ENCODE assay signal across 17 cellular contexts in genomic region chr5:58455495-58455894, GRCh38. TPM values are rescaled to one million over a fixed set of nuclear protein-coding genes. Genes with fewer than 3 reads are reported as not detected.
DNase-seq lines count a peak whose midpoint lies in the region; ATAC-seq lines count a peak whose summit lies in the region.
"Had no signal": no experiment of that assay in that cellular context is flagged by ENCODE, and none has a peak within 500 bp of the region (broad histone marks: within the 10 kb centered on the region; RNA-seq: fewer than 3 reads in every experiment).

No MANE protein-coding gene starts in this region.

- H3K27me3 ChIP-seq in SJSA1 (replicated peaks): no peaks in the 10 kb centered on the region
- H3K27me3 ChIP-seq in effector memory CD4-positive, alpha-beta T cell (replicated peaks; ENCODE audit: control insufficient read depth, insufficient read depth, low read length, poor library complexity, severe bottlenecking): no peaks in the 10 kb centered on the region
- H3K27me3 ChIP-seq: pancreas had no signal

- in situ Hi-C loops in ACHN (cut with HindIII; ENCODE audit: low pct_ligation_motif_present, low pct_unique_long_range_greater_than_20kb, low sequenced_read_pairs): loop anchor here (25.0 kb wide), 1 partner anchor 668 kb away; no protein-coding TSS in a partner anchor

- DNase-seq in ACHN: peak; percentile 33
- no peak for DNase-seq in SJSA1 (ENCODE audit: low read depth in 1 of 2, low spot score in 2 of 2)
- no peak for DNase-seq in epithelial cell of prostate (ENCODE audit: low read depth, low spot score)
- peak; percentile 38 for DNase-seq in myocyte (ENCODE audit: low read depth)
- DNase-seq in NCI-H2029 treated with DMSO at 0.1 percent for 48 hours (lab: John Stamatoyannopoulos, UW): no peak
- no peak for DNase-seq in cerebellum (ENCODE audit: low spot score)
- no peak for DNase-seq in effector memory CD4-positive, alpha-beta T cell
- DNase-seq: activated naive CD8-positive, alpha-beta T cell treated with anti-CD3 and anti-CD28 coated beads, Interleukin-2, amount 50 U/mL, for 24 hours; activated T-cell treated with anti-CD3 and anti-CD28 coated beads for 4 hours; hypothalamus; OCI-M1; pancreas; stimulated activated CD4-positive, alpha-beta T cell treated with anti-CD3 and anti-CD28 coated beads, Interleukin-2, amount 100 ng/mL, for 24 hours had no signal

- H3K9me3 ChIP-seq in SJSA1 (replicated peaks): no peaks in the 10 kb centered on the region
- H3K9me3 ChIP-seq in effector memory CD4-positive, alpha-beta T cell (ENCODE audit: control insufficient read depth, low read length): no peaks in the 10 kb centered on the region
- H3K9me3 ChIP-seq: pancreas had no signal

- peaks cover 29% of the 10 kb centered on the region for H3K4me1 ChIP-seq in SJSA1 (replicated peaks)
- peaks cover 5% of the 10 kb centered on the region for H3K4me1 ChIP-seq in effector memory CD4-positive, alpha-beta T cell (ENCODE audit: control insufficient read depth, insufficient read depth, low read length, poor library complexity, severe bottlenecking)

- H3K27ac ChIP-seq in SJSA1 (no peak overlapping the region), epithelial cell of prostate (peak overlapping the region; percentile 91)
- no peak overlapping the region for H3K27ac ChIP-seq in effector memory CD4-positive, alpha-beta T cell (ENCODE audit: insufficient read depth, low read length, poor library complexity, severe bottlenecking)
- H3K27ac ChIP-seq: pancreas had no signal

- no peak for ATAC-seq in GM18873 (IDR thresholded peaks at IDR 0.05; ENCODE audit: low FRiP score, unreplicated experiment)
- ATAC-seq: activated naive CD8-positive, alpha-beta T cell treated with anti-CD3 and anti-CD28 coated beads, Interleukin-2, amount 50 U/mL, for 24 hours; pancreas had no signal

- peaks cover 84% of the 10 kb centered on the region for H3K36me3 ChIP-seq in SJSA1
- H3K36me3 ChIP-seq in effector memory CD4-positive, alpha-beta T cell (ENCODE audit: control insufficient read depth, insufficient read depth, low read length): no peaks in the 10 kb centered on the region

- H3K4me3 ChIP-seq in SJSA1: peak overlapping the region; percentile 93; the same call in 1 of the 2 replicates
- H3K4me3 ChIP-seq in effector memory CD4-positive, alpha-beta T cell (ENCODE audit: insufficient read depth, low read depth, low read length, poor library complexity, severe bottlenecking): no peak overlapping the region

RNA-seq across cellular contexts. Expression of gene PLK2, which starts 4.4 kb away (rescaled TPM):
- 279 and 299 TPM in 2 replicates for total RNA-seq in SJSA1 (2014; rRNA removed; shearing (Covaris generic))
- total RNA-seq in myocyte (171 and 198 TPM in 2 replicates), cerebellum (123 TPM)
- polyA plus RNA-seq in myocyte (2012): 109 TPM

RNA-seq across cellular contexts. Expression of gene GAPT, which starts 35.7 kb away (rescaled TPM):
- total RNA-seq in SJSA1 (2014; rRNA removed; shearing (Covaris generic)): not detected in 2 replicates
- total RNA-seq in myocyte (not detected in 2 replicates), cerebellum (not detected)
- polyA plus RNA-seq in myocyte (2012): not detected
- total RNA-seq: lung microvascular endothelial cell; NCI-H460; T-helper 1 cell treated with Interleukin-12 subunit alpha and Interleukin-12 subunit beta and Interleukin-4 antibody, amounts not matched to agents 30 ng/mL and 1 ng/mL, for 36 hours had no signal

Comparison
In these comparisons a context has a peak if more than half of its experiments do, and no peak if none do; other contexts are left out.
1. DNase-seq: peak in ACHN (single experiment) and myocyte (single experiment); none in SJSA1 (0 of 2), epithelial cell of prostate (single experiment), NCI-H2029 treated with DMSO at 0.1 percent for 48 hours (single experiment), cerebellum (single experiment) and effector memory CD4-positive, alpha-beta T cell (0 of 3).